ENCODE assay signal across 21 cellular contexts in the genomic region with DNA sequence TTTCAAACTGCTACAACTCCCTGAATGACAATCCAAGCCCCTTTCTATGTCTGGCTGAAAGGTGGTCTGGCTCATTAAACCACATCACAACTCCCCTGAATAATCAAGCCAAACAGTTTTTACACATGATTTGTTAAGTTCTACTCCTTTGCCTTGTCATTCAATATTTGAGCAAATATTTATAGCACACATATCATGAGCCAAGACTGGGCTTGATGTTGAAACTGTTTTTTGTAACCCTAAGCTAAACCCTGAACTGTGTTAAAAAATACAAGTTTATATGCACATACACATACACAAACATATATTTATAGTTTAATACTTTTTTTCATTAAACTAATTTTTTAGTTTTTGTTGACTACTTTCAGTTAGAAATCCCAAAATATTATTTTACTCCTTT.
"Had no signal": no experiment of that assay in that cellular context is flagged by ENCODE, and none has a peak within 500 bp of the region (broad histone marks: within the 10 kb centered on the region; RNA-seq: fewer than 3 reads in every experiment).

No MANE protein-coding gene starts in this region.

- H3K4me3 ChIP-seq: lung, sigmoid colon, thyroid gland had no signal

- H3K27me3 ChIP-seq: brain microvascular endothelial cell, neutrophil, sigmoid colon, thyroid gland had no signal

- H3K27ac Mint-ChIP-seq: activated naive CD4-positive, alpha-beta T cell treated with anti-CD3 and anti-CD28 coated beads for 36 hours; activated naive CD8-positive, alpha-beta T cell treated with anti-CD3 and anti-CD28 coated beads, Interleukin-2, amount 50 U/mL, for 24 hours; immature natural killer cell; mesothelial cell of epicardium; natural killer cell treated with Interleukin-12 subunit alpha and Interleukin-12 subunit beta and Interleukin-15 and Interleukin-18, amount 100 ng/mL, for 72 hours had no signal

- H3K36me3 ChIP-seq: brain microvascular endothelial cell, neutrophil, sigmoid colon, thyroid gland had no signal

- H3K9me3 ChIP-seq: neutrophil, sigmoid colon, thyroid gland had no signal

- H3K36me3 Mint-ChIP-seq: immature natural killer cell; mesothelial cell of epicardium; natural killer cell treated with Interleukin-12 subunit alpha and Interleukin-12 subunit beta and Interleukin-15 and Interleukin-18, amount 100 ng/mL, for 72 hours had no signal

- DNase-seq: activated CD4-positive, alpha-beta T cell treated with anti-CD3 and anti-CD28 coated beads, Interleukin-2, amount 50 U/mL, for 1 hour; activated CD4-positive, CD25-positive, alpha-beta regulatory T cell treated with anti-CD3 and anti-CD28 coated beads, Interleukin-2, amount 50 U/mL, for 72 hours; activated CD8-positive, alpha-beta memory T cell treated with anti-CD3 and anti-CD28 coated beads, Interleukin-2, amount 50 U/mL, for 4 hours; activated naive CD4-positive, alpha-beta T cell treated with anti-CD3 and anti-CD28 coated beads for 36 hours; activated naive CD8-positive, alpha-beta T cell treated with anti-CD3 and anti-CD28 coated beads, Interleukin-2, amount 50 U/mL, for 24 hours; activated T-cell treated with anti-CD3 and anti-CD28 coated beads, Interleukin-2, amount 50 U/mL, for 4 hours; aorta; brain microvascular endothelial cell; immature natural killer cell; sigmoid colon; stimulated activated CD4-positive, alpha-beta T cell treated with anti-CD3 and anti-CD28 coated beads, Interleukin-12 subunit alpha, Interleukin-12 subunit beta, amount 100 ng/mL, for 4 hours; stimulated activated CD4-positive, alpha-beta T cell treated with anti-CD3 and anti-CD28 coated beads, Interleukin-1b, Interleukin-23, amount 100 ng/mL, for 48 hours; stimulated activated CD8-positive, alpha-beta memory T cell treated with anti-CD3 and anti-CD28 coated beads, Interleukin-4, amount 100 ng/mL, for 48 hours; stimulated activated naive CD4-positive, alpha-beta T cell treated with Interleukin-2 at 50 U/mL for 16 hours; T1000; thyroid gland had no signal

- H3K9me3 Mint-ChIP-seq: activated naive CD4-positive, alpha-beta T cell treated with anti-CD3 and anti-CD28 coated beads for 36 hours; activated naive CD8-positive, alpha-beta T cell treated with anti-CD3 and anti-CD28 coated beads, Interleukin-2, amount 50 U/mL, for 24 hours; activated T-cell treated with anti-CD3 and anti-CD28 coated beads, Interleukin-2, amount 50 U/mL, for 4 hours; mesothelial cell of epicardium had no signal

- ATAC-seq: activated naive CD8-positive, alpha-beta T cell treated with anti-CD3 and anti-CD28 coated beads, Interleukin-2, amount 50 U/mL, for 24 hours; activated T-cell treated with anti-CD3 and anti-CD28 coated beads, Interleukin-2, amount 50 U/mL, for 4 hours; natural killer cell treated with Interleukin-12 subunit alpha and Interleukin-12 subunit beta and Interleukin-15 and Interleukin-18, amount 100 ng/mL, for 72 hours had no signal

- H3K9ac ChIP-seq: parathyroid adenoma had no signal
